Comparison of ENCODE assay signal across 8 cellular contexts in genomic region chr12:26317942-26318565, GRCh38.
DNase-seq lines count a peak whose midpoint lies in the region; ATAC-seq, FAIRE-seq and TF ChIP-seq lines count a peak whose summit lies in the region.

No MANE protein-coding gene starts in this region.

- no peak overlapping the region for H3K4me3 Mint-ChIP-seq in activated T-cell treated with anti-CD3 and anti-CD28 coated beads, Interleukin-2, amount 50 U/mL, for 24 hours
- H3K4me3 Mint-ChIP-seq in stimulated activated effector memory CD8-positive, alpha-beta T cell treated with anti-CD3 and anti-CD28 coated beads, Interleukin-12 subunit alpha, Interleukin-12 subunit beta, amount 100 ng/mL, for 72 hours = no peak overlapping the region

- H3K36me3 ChIP-seq in bronchial epithelial cell (ENCODE audit: control insufficient read depth, insufficient read depth, low read length) = no peaks in the 10 kb centered on the region

- FAIRE-seq in bronchial epithelial cell (lab: Jason Lieb, UNC) = no peak

- no peaks in the 10 kb centered on the region for H3K36me3 Mint-ChIP-seq in activated T-cell treated with anti-CD3 and anti-CD28 coated beads, Interleukin-2, amount 50 U/mL, for 24 hours (ENCODE audit: low read depth)
- H3K36me3 Mint-ChIP-seq in stimulated activated effector memory CD8-positive, alpha-beta T cell treated with anti-CD3 and anti-CD28 coated beads, Interleukin-12 subunit alpha, Interleukin-12 subunit beta, amount 100 ng/mL, for 72 hours = peaks cover 5% of the 10 kb centered on the region

- TF ChIP-seq CTCF in bronchial epithelial cell (IDR thresholded peaks at IDR 0.05; ENCODE audit: insufficient read depth, low read length, severe bottlenecking) = no peak

- H3K27ac ChIP-seq in right cardiac atrium (ENCODE audit: low read length) = no peak overlapping the region

- no peaks in the 10 kb centered on the region for H3K9me3 ChIP-seq in right cardiac atrium (ENCODE audit: control insufficient read depth, low read length)

- no peaks in the 10 kb centered on the region for H3K27me3 ChIP-seq in bronchial epithelial cell (ENCODE audit: control insufficient read depth, insufficient read depth, low read length)
- no peaks in the 10 kb centered on the region for H3K27me3 ChIP-seq in right cardiac atrium (ENCODE audit: control insufficient read depth, insufficient read depth)

- peaks cover 17% of the 10 kb centered on the region for H3K27me3 Mint-ChIP-seq in activated T-cell treated with anti-CD3 and anti-CD28 coated beads, Interleukin-2, amount 50 U/mL, for 24 hours

- no peak overlapping the region for H3K4me3 ChIP-seq in bronchial epithelial cell (ENCODE audit: low read depth, low read length)
- no peak overlapping the region for H3K4me3 ChIP-seq in right cardiac atrium (ENCODE audit: low read length)

- peak; percentile 57 for ATAC-seq in HG03342 (IDR thresholded peaks at IDR 0.05; ENCODE audit: unreplicated experiment)
- peak; percentile 97 for ATAC-seq in stimulated activated effector memory CD8-positive, alpha-beta T cell treated with anti-CD3 and anti-CD28 coated beads, Interleukin-12 subunit alpha, Interleukin-12 subunit beta, amount 100 ng/mL, for 72 hours
- no peak for ATAC-seq in right cardiac atrium

- peaks cover 10% of the 10 kb centered on the region for H3K4me1 Mint-ChIP-seq in activated T-cell treated with anti-CD3 and anti-CD28 coated beads, Interleukin-2, amount 50 U/mL, for 24 hours (ENCODE audit: low read depth)
- H3K4me1 Mint-ChIP-seq in stimulated activated effector memory CD8-positive, alpha-beta T cell treated with anti-CD3 and anti-CD28 coated beads, Interleukin-12 subunit alpha, Interleukin-12 subunit beta, amount 100 ng/mL, for 72 hours = peaks cover 9% of the 10 kb centered on the region

- peaks cover 2% of the 10 kb centered on the region for H3K4me1 ChIP-seq in right cardiac atrium (ENCODE audit: control insufficient read depth, insufficient read depth, low read length)

- H3K27ac Mint-ChIP-seq in activated T-cell treated with anti-CD3 and anti-CD28 coated beads, Interleukin-2, amount 50 U/mL, for 24 hours = peak overlapping the region; percentile 9
- no peak overlapping the region for H3K27ac Mint-ChIP-seq in stimulated activated effector memory CD8-positive, alpha-beta T cell treated with anti-CD3 and anti-CD28 coated beads, Interleukin-12 subunit alpha, Interleukin-12 subunit beta, amount 100 ng/mL, for 72 hours

- intact Hi-C loops in right cardiac atrium (cut with DNase I) = no loop called here

- peaks cover 21% of the 10 kb centered on the region for H3K9me3 Mint-ChIP-seq in activated T-cell treated with anti-CD3 and anti-CD28 coated beads, Interleukin-2, amount 50 U/mL, for 24 hours
- peaks cover 15% of the 10 kb centered on the region for H3K9me3 Mint-ChIP-seq in stimulated activated effector memory CD8-positive, alpha-beta T cell treated with anti-CD3 and anti-CD28 coated beads, Interleukin-12 subunit alpha, Interleukin-12 subunit beta, amount 100 ng/mL, for 72 hours

- DNase-seq in activated T-cell treated with anti-CD3 and anti-CD28 coated beads, Interleukin-2, amount 50 U/mL, for 24 hours = no peak
- DNase-seq in activated T-cell treated with anti-CD3 and anti-CD28 coated beads, Interleukin-2, amount 50 U/mL, for 1 hour = no peak
- peak; percentile 98 for DNase-seq in bronchial epithelial cell (ENCODE audit: low read depth)
- no peak for DNase-seq in stimulated activated effector memory CD8-positive, alpha-beta T cell treated with anti-CD3 and anti-CD28 coated beads, Interleukin-12 subunit alpha, Interleukin-12 subunit beta, amount 100 ng/mL, for 72 hours (ENCODE audit: low spot score in 2 of 2)
- DNase-seq in T-helper 9 cell = no peak
- no peak for DNase-seq in activated CD4-positive, CD25-positive, alpha-beta regulatory T cell treated with anti-CD3 and anti-CD28 coated beads, Interleukin-2, amount 50 U/mL, for 72 hours
- DNase-seq in right cardiac atrium = no peak

Comparison
In these comparisons a context has a peak if more than half of its experiments do, and no peak if none do; other contexts are left out.
1. ATAC-seq: peak in HG03342 (single experiment) and stimulated activated effector memory CD8-positive, alpha-beta T cell treated with anti-CD3 and anti-CD28 coated beads, Interleukin-12 subunit alpha, Interleukin-12 subunit beta, amount 100 ng/mL, for 72 hours (single experiment); none in right cardiac atrium (0 of 2).